In the genomic region with DNA sequence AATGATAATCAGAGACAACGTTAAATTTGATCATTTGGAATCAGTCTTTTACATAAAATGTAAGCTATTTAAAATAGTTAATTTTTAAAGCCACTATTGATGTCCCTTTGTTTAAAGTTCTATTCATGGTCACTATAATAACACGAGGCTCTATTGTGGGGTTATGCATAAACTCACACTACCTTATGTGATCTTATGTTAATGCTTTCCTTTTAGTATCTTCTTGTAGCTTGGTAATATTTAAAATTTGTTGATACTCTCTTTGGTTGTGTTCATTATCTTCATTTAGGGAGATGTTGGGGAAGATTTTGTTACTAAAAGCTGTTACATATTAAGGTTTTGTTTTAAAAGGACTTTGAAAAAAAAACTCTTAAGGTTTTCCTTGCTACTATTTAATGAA, we compare ENCODE assay signal across 10 cellular contexts. TPM values are rescaled to one million over a fixed set of nuclear protein-coding genes. Genes with fewer than 3 reads are reported as not detected.
A peak's percentile ranks its signal among the peaks of the same experiment; 100 is the strongest.
DNase-seq lines count a peak whose midpoint lies in the region; ATAC-seq and TF ChIP-seq lines count a peak whose summit lies in the region.
"Had no signal": no experiment of that assay in that cellular context is flagged by ENCODE, and none has a peak within 500 bp of the region (broad histone marks: within the 10 kb centered on the region; RNA-seq: fewer than 3 reads in every experiment).

No MANE protein-coding gene starts in this region.

- peak overlapping the region; percentile 78 for H3K4me3 Mint-ChIP-seq in CD4-positive, alpha-beta T cell
- H3K4me3 Mint-ChIP-seq in CD14-positive monocyte: no peak overlapping the region

- peak overlapping the region; percentile 45 for H3K4me3 ChIP-seq in AG04449 (ENCODE audit: low read depth, low read length)
- peak overlapping the region; percentile 70 for H3K4me3 ChIP-seq in neural cell (ENCODE audit: low read length)

- no peak for ATAC-seq in CD4-positive, alpha-beta T cell (ENCODE audit: poor library complexity)

- no peak for TF ChIP-seq EP300 in neural cell (conservative IDR thresholded peaks at IDR 0.05; ENCODE audit: poor library complexity, severe bottlenecking)

- no peaks in the 10 kb centered on the region for H3K9me3 ChIP-seq in CD4-positive, alpha-beta T cell (ENCODE audit: control insufficient read depth, low read length)
- H3K9me3 ChIP-seq in neural cell (ENCODE audit: low read length): no peaks in the 10 kb centered on the region

- peak overlapping the region; percentile 47 for H3K27ac Mint-ChIP-seq in CD4-positive, alpha-beta T cell
- H3K27ac Mint-ChIP-seq in CD14-positive monocyte: no peak overlapping the region

- CTCF ChIA-PET in AG04449 (lab: Yijun Ruan, JAX): interaction anchor here (0.5 to 4.2 kb wide), 3 partner anchors 92 to 217 kb away, joined by 3 to 38 read pairs (median 3); no protein-coding TSS in a partner anchor
- CTCF ChIA-PET in CD4-positive, alpha-beta T cell (lab: Charles Lee): interaction anchor here (1.2 to 1.8 kb wide), 2 partner anchors 64 to 1110 kb away, joined by 3 to 5 read pairs; a partner anchor contains a TSS

- peak overlapping the region; percentile 70 for H3K9ac ChIP-seq in neural cell (ENCODE audit: low read length)

- H3K27me3 ChIP-seq in CD4-positive, alpha-beta T cell (ENCODE audit: control insufficient read depth, insufficient read depth, low read length): no peaks in the 10 kb centered on the region
- no peaks in the 10 kb centered on the region for H3K27me3 ChIP-seq in neural cell (ENCODE audit: insufficient read depth, low read depth, low read length)

- TF ChIP-seq RAD21 in neural cell (conservative IDR thresholded peaks at IDR 0.05): no peak

- H3K27me3 Mint-ChIP-seq in CD4-positive, alpha-beta T cell: no peaks in the 10 kb centered on the region
- H3K27me3 Mint-ChIP-seq in CD14-positive monocyte (ENCODE audit: low read depth in 3 of 3): no peaks in the 10 kb centered on the region

- H3F3A ChIP-seq in neural cell (ENCODE audit: insufficient read depth, low read length, poor library complexity, severe bottlenecking): no peaks in the 10 kb centered on the region

- H3K36me3 Mint-ChIP-seq in CD4-positive, alpha-beta T cell (ENCODE audit: low read depth): peaks cover 7% of the 10 kb centered on the region
- peaks cover 0 to 2% of the 10 kb centered on the region in 2 donors for H3K36me3 Mint-ChIP-seq in CD14-positive monocyte

- DNase-seq in AG04449 (ENCODE audit: low read depth, low spot score) (no peak), caudate nucleus (lab: John Stamatoyannopoulos, UW) (no peak), CD14-positive monocyte (ENCODE audit: low spot score) (no peak), NCI-H1105 treated with DMSO at 0.1 percent for 48 hours (lab: John Stamatoyannopoulos, UW) (no peak), C1 segment of cervical spinal cord (lab: John Stamatoyannopoulos, UW) (no peak)
- no peak for DNase-seq in CD4-positive, alpha-beta T cell
- DNase-seq: NCI-H1105; stimulated activated CD4-positive, alpha-beta T cell treated with anti-CD3 and anti-CD28 coated beads, Interleukin-15, amount 100 ng/mL, for 24 hours; stimulated activated naive CD8-positive, alpha-beta T cell treated with anti-CD3 and anti-CD28 coated beads, Interleukin-15, Interleukin-2, amounts not matched to agents 100 U/mL and 50 U/mL, for 24 hours had no signal

- no peaks in the 10 kb centered on the region for H4K20me1 ChIP-seq in neural cell (ENCODE audit: insufficient read depth)

- POLR2A ChIA-PET in AG04449 (lab: Yijun Ruan, JAX): no interaction called here
- POLR2A ChIA-PET in CD4-positive, alpha-beta T cell (lab: Charles Lee): interaction anchor here (1.1 to 2.6 kb wide), 5 partner anchors 62 to 1104 kb away, joined by 4 to 6 read pairs (median 5); no protein-coding TSS in a partner anchor

- H3K4me1 Mint-ChIP-seq in CD4-positive, alpha-beta T cell (ENCODE audit: low read depth): peaks cover 90% of the 10 kb centered on the region
- peaks cover 18% of the 10 kb centered on the region for H3K4me1 Mint-ChIP-seq in CD14-positive monocyte

- peaks cover 8% of the 10 kb centered on the region for H3K36me3 ChIP-seq in neural cell (ENCODE audit: insufficient read depth, low read length)

- intact Hi-C loops in CD4-positive, alpha-beta T cell (cut with DNase I, micrococcal nuclease): loop anchor here in 1 of 2 experiments (5.0 to 10.0 kb wide), 3 partner anchors 222 to 980 kb away; no protein-coding TSS in a partner anchor
- intact Hi-C loops in CD14-positive monocyte (cut with micrococcal nuclease): loop anchor here in 1 of 2 donors (10.0 kb wide), 1 partner anchor 1110 kb away; no protein-coding TSS in a partner anchor

- TF ChIP-seq CTCF in AG04449 (IDR thresholded peaks at IDR 0.05; ENCODE audit: insufficient read depth, low read length, missing control alignments) (no peak), neural cell (IDR thresholded peaks at IDR 0.05; ENCODE audit: poor library complexity, severe bottlenecking) (no peak), CD14-positive monocyte (IDR thresholded peaks at IDR 0.05) (no peak)
- no peak for TF ChIP-seq CTCF in CD4-positive, alpha-beta T cell (IDR thresholded peaks at IDR 0.05)

- no peak overlapping the region for H3K27ac ChIP-seq in CD4-positive, alpha-beta T cell (ENCODE audit: low read depth, low read length)
- H3K27ac ChIP-seq in caudate nucleus (ENCODE audit: low read depth, low read length): peak overlapping the region; percentile 91
- no peak overlapping the region for H3K27ac ChIP-seq in neural cell (ENCODE audit: low read length)

- no peaks in the 10 kb centered on the region for H3K9me2 ChIP-seq in neural cell (ENCODE audit: insufficient read depth, low read length)

- peak overlapping the region; percentile 84 for H3K4me2 ChIP-seq in neural cell (ENCODE audit: low read length)

- H3K79me2 ChIP-seq in neural cell (replicated peaks; ENCODE audit: insufficient read depth, low read length): peaks cover 72% of the 10 kb centered on the region

- H2AFZ ChIP-seq in neural cell (ENCODE audit: low read depth, low read length): no peak overlapping the region

- H3K9me3 Mint-ChIP-seq in CD4-positive, alpha-beta T cell: no peaks in the 10 kb centered on the region
- H3K9me3 Mint-ChIP-seq in CD14-positive monocyte: peaks cover 0 to 2% (median 0%) of the 10 kb centered on the region in 7 donors

TF ChIP-seq in neural cell, 6 proteins besides CTCF, POLR2A, EP300 and RAD21:
- no peak for TF ChIP-seq TAF1 (IDR thresholded peaks at IDR 0.05; ENCODE audit: low read depth)
- no peak for TF ChIP-seq SMC3 (conservative IDR thresholded peaks at IDR 0.05; ENCODE audit: poor library complexity)
- TF ChIP-seq, protein P1, sequence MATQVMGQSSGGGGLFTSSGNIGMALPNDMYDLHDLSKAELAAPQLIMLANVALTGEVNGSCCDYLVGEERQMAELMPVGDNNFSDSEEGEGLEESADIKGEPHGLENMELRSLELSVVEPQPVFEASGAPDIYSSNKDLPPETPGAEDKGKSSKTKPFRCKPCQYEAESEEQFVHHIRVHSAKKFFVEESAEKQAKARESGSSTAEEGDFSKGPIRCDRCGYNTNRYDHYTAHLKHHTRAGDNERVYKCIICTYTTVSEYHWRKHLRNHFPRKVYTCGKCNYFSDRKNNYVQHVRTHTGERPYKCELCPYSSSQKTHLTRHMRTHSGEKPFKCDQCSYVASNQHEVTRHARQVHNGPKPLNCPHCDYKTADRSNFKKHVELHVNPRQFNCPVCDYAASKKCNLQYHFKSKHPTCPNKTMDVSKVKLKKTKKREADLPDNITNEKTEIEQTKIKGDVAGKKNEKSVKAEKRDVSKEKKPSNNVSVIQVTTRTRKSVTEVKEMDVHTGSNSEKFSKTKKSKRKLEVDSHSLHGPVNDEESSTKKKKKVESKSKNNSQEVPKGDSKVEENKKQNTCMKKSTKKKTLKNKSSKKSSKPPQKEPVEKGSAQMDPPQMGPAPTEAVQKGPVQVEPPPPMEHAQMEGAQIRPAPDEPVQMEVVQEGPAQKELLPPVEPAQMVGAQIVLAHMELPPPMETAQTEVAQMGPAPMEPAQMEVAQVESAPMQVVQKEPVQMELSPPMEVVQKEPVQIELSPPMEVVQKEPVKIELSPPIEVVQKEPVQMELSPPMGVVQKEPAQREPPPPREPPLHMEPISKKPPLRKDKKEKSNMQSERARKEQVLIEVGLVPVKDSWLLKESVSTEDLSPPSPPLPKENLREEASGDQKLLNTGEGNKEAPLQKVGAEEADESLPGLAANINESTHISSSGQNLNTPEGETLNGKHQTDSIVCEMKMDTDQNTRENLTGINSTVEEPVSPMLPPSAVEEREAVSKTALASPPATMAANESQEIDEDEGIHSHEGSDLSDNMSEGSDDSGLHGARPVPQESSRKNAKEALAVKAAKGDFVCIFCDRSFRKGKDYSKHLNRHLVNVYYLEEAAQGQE (IDR thresholded peaks at IDR 0.05; ENCODE audit: borderline replicate concordance): no peak
- no peak for TF ChIP-seq EZH2 (IDR thresholded peaks at IDR 0.05; ENCODE audit: borderline replicate concordance, insufficient read depth, low read length, poor library complexity, severe bottlenecking)
- TF ChIP-seq POLR2AphosphoS5 (IDR thresholded peaks at IDR 0.05): no peak
- no peak for TF ChIP-seq MXI1 (conservative IDR thresholded peaks at IDR 0.05; ENCODE audit: poor library complexity, severe bottlenecking)

RNA-seq across cellular contexts. Expression of a gene that starts 1.2 kb away (rescaled TPM):
- under 1 TPM; 0.22 to 0.25 TPM for total RNA-seq in CD4-positive, alpha-beta T cell
- 12.3 and 12.4 TPM in 2 replicates for polyA plus RNA-seq in neural cell
- polyA minus RNA-seq in neural cell: 42.9 and 44.8 TPM in 2 replicates
- under 1 TPM in 1 of 2 donors, not detected in 1; 0.26 TPM for polyA plus RNA-seq in CD14-positive monocyte

Comparison
In these comparisons a context has a peak if more than half of its experiments do, and no peak if none do; other contexts are left out.
1. RNA of a gene that starts 1.2 kb away (polyA plus RNA-seq): 12.3 to 12.4 TPM in neural cell; 0.26 TPM in CD14-positive monocyte; every median in the first group is over 10 times any median in the second.